Comparison of ENCODE assay signal across 9 cellular contexts in the genomic region with DNA sequence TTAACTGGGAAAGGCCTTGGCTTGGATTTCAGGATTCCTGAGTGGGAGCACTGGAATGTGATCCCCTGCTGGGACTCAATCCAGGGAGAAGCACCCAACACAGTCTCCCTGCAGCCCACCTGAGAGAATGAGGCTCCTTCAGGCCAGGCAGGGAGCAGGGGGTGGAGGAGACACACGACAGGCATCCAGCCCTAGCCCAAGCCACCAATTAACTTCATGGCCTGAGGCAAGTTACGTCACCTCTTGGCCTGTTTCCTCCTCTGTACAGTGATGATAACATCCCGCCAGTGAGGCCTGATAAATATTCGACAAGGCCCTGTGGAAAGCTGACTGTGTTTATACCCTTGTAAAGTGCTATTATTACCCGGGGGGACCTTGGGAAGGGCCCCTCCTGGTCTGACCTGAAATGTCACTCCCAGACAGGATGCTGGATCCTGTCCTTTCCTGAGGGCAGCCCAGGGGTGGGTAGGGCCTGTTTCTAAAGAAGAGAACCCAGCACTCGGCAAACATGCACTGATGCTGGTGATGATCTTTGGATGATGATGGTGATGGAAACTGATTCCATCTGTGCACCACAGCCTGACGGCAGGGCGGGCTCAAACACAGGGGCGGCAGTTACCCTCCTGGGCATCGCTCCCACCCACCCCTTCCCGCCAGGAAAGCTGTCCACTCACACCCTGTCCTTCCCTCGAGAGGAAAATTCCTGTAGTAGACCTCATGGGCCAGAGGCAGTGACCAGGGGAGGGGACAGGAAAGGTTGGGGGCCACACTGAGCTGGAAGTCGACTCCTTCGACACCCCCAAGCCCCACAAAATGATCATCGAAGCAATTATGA. TPM values are rescaled to one million over a fixed set of nuclear protein-coding genes. Genes with fewer than 3 reads are reported as not detected.
DNase-seq lines count a peak whose midpoint lies in the region; ATAC-seq, FAIRE-seq and TF ChIP-seq lines count a peak whose summit lies in the region.
"Had no signal": no experiment of that assay in that cellular context is flagged by ENCODE, and none has a peak within 500 bp of the region (broad histone marks: within the 10 kb centered on the region; RNA-seq: fewer than 3 reads in every experiment).

No MANE protein-coding gene starts in this region.

- H3K27ac Mint-ChIP-seq in Caco-2 (ENCODE audit: unreplicated experiment): peak overlapping the region; percentile 30
- no peak overlapping the region for H3K27ac Mint-ChIP-seq in endodermal cell
- H3K27ac Mint-ChIP-seq in neural crest cell (ENCODE audit: unreplicated experiment): peak overlapping the region; percentile 57
- H3K27ac Mint-ChIP-seq: dendritic cell treated with granulocyte-macrophage colony-stimulating factor and Interleukin-4, amounts not matched to agents 40 ng/mL and 50 ng/mL, for 4 days had no signal

- ATAC-seq in GM18520 (IDR thresholded peaks at IDR 0.05; ENCODE audit: unreplicated experiment) (no peak), HG03196 (IDR thresholded peaks at IDR 0.05; ENCODE audit: unreplicated experiment) (no peak)

- H3K9me3 Mint-ChIP-seq in Caco-2 (ENCODE audit: unreplicated experiment) (no peaks in the 10 kb centered on the region), endodermal cell (no peaks in the 10 kb centered on the region), neural crest cell (no peaks in the 10 kb centered on the region)
- H3K9me3 Mint-ChIP-seq: dendritic cell treated with granulocyte-macrophage colony-stimulating factor and Interleukin-4, amounts not matched to agents 40 ng/mL and 50 ng/mL, for 4 days had no signal

- H3K27me3 ChIP-seq in Caco-2 (replicated peaks; ENCODE audit: control insufficient read depth, insufficient read depth, low read length) (no peaks in the 10 kb centered on the region), endodermal cell (ENCODE audit: control insufficient read depth, insufficient read depth, low read length, poor library complexity, severe bottlenecking) (no peaks in the 10 kb centered on the region)

- H3K9ac ChIP-seq in endodermal cell (ENCODE audit: extremely low read depth, low read length, poor library complexity, severe bottlenecking): no peak overlapping the region

- H3K36me3 Mint-ChIP-seq in Caco-2 (ENCODE audit: insufficient read depth, unreplicated experiment) (peaks cover 14% of the 10 kb centered on the region), endodermal cell (ENCODE audit: low read depth) (peaks cover 14% of the 10 kb centered on the region), neural crest cell (ENCODE audit: low read depth) (no peaks in the 10 kb centered on the region)

- peaks cover 2% of the 10 kb centered on the region; the same call in 1 of the 2 replicates for H3K36me3 ChIP-seq in Caco-2 (ENCODE audit: control insufficient read depth, insufficient read depth, low read length)
- H3K36me3 ChIP-seq in endodermal cell (ENCODE audit: control insufficient read depth, insufficient read depth, low read length): peaks cover 8% of the 10 kb centered on the region

- no peak for TF ChIP-seq CTCF in Caco-2 (IDR thresholded peaks at IDR 0.05; ENCODE audit: insufficient read depth in 1 of 2, low read depth in 1 of 2, low read length in 1 of 2, severe bottlenecking in 1 of 2, unreplicated experiment in 1 of 2)
- no peak for TF ChIP-seq CTCF in endodermal cell (conservative IDR thresholded peaks at IDR 0.05)
- no peak for TF ChIP-seq CTCF in neural crest cell (conservative IDR thresholded peaks at IDR 0.05)

- H3K4me1 Mint-ChIP-seq in Caco-2 (ENCODE audit: low read depth, unreplicated experiment) (peaks cover 6% of the 10 kb centered on the region), endodermal cell (no peaks in the 10 kb centered on the region), neural crest cell (peaks cover 18% of the 10 kb centered on the region)

- H3K9me3 ChIP-seq in Caco-2 (no peaks in the 10 kb centered on the region), endodermal cell (ENCODE audit: control insufficient read depth, low read length) (no peaks in the 10 kb centered on the region)

- H3K4me1 ChIP-seq in Caco-2: peaks cover 32% of the 10 kb centered on the region
- peaks cover 3% of the 10 kb centered on the region for H3K4me1 ChIP-seq in endodermal cell (ENCODE audit: control insufficient read depth, insufficient read depth, low read length)

- CTCF ChIA-PET in Caco-2 (lab: Charles Lee): interaction anchor here (0.6 to 1.8 kb wide), 3 partner anchors 32 to 1984 kb away, joined by 3 to 5 read pairs (median 3); a partner anchor contains a TSS

- no peaks in the 10 kb centered on the region for H3K27me3 Mint-ChIP-seq in Caco-2 (ENCODE audit: insufficient read depth, unreplicated experiment)
- no peaks in the 10 kb centered on the region for H3K27me3 Mint-ChIP-seq in endodermal cell (ENCODE audit: insufficient read depth)
- H3K27me3 Mint-ChIP-seq in neural crest cell (ENCODE audit: low read depth): peaks cover 2% of the 10 kb centered on the region
- H3K27me3 Mint-ChIP-seq: dendritic cell treated with granulocyte-macrophage colony-stimulating factor and Interleukin-4, amounts not matched to agents 40 ng/mL and 50 ng/mL, for 4 days had no signal

- no TSS peak for BruUV-seq in Caco-2 (replicated peaks; lab: Mats Ljungman, UMichigan)

- POLR2A ChIA-PET in Caco-2 (lab: Charles Lee): interaction anchor here (0.5 kb wide), 1 partner anchor 18 kb away, joined by 6 read pairs; no protein-coding TSS in a partner anchor

- FAIRE-seq in RCC 7860 (lab: Jason Lieb, UNC): no peak

- DNase-seq in Caco-2: peak; percentile 82 to 87
- peak; percentile 82 for DNase-seq in NCI-H146 treated with DMSO at 0.1 percent for 48 hours (lab: John Stamatoyannopoulos, UW; ENCODE audit: unreplicated experiment)
- DNase-seq in endodermal cell: peak; percentile 44
- peak; percentile 16 for DNase-seq in neural crest cell (ENCODE audit: low read depth, low spot score)
- no peak for DNase-seq in NK-92 treated with Interleukin-12 subunit alpha and Interleukin-12 subunit beta, amount 100 ng/mL, for 24 hours (lab: John Stamatoyannopoulos, UW)
- no peak for DNase-seq in RCC 7860 (ENCODE audit: low spot score)

- H3K27ac ChIP-seq in endodermal cell (ENCODE audit: low read depth, low read length): peak overlapping the region; percentile 24

- no peak overlapping the region for H3K4me3 Mint-ChIP-seq in Caco-2 (ENCODE audit: unreplicated experiment)
- H3K4me3 Mint-ChIP-seq in endodermal cell: no peak overlapping the region
- H3K4me3 Mint-ChIP-seq in neural crest cell: no peak overlapping the region
- H3K4me3 Mint-ChIP-seq: dendritic cell treated with granulocyte-macrophage colony-stimulating factor and Interleukin-4, amounts not matched to agents 40 ng/mL and 50 ng/mL, for 4 days had no signal

- intact Hi-C loops in Caco-2 (cut with micrococcal nuclease; ENCODE audit: unreplicated experiment): no loop called here

- H3K4me3 ChIP-seq in Caco-2 (ENCODE audit: low read depth, low read length): no peak overlapping the region
- no peak overlapping the region for H3K4me3 ChIP-seq in endodermal cell (ENCODE audit: low read length)

- 90 to 94% methylated on average over 8 to 15 of the region's 15 CpGs for WGBS in endodermal cell (ENCODE audit: insufficient coverage in 1 of 2, insufficient read length in 1 of 2), 2 experiments

RNA-seq across cellular contexts. Expression of a gene that starts 12.4 kb away (rescaled TPM):
- total RNA-seq in Caco-2 (2022): 4.1 and 4.3 TPM in 2 replicates
- total RNA-seq in endodermal cell: 10 to 100 TPM in 1 of 2 donors, 1 to 10 TPM in 1; 7.5 to 12.0 TPM
- polyA plus RNA-seq in endodermal cell (2013, experiment 1 of 2): 8.3 TPM
- 9.7 TPM for polyA plus RNA-seq in endodermal cell (2013, experiment 2 of 2)
- 6.8 and 7.1 TPM in 2 replicates for total RNA-seq in neural crest cell

RNA-seq across cellular contexts. Expression of a gene that starts 13.3 kb away (rescaled TPM):
- total RNA-seq in Caco-2 (2022) (1.8 and 2.8 TPM in 2 replicates), endodermal cell (1 to 10 TPM; 2.6 to 3.6 TPM), neural crest cell (2.9 and 4.1 TPM in 2 replicates)
- polyA plus RNA-seq in endodermal cell (2013, experiment 1 of 2): 0.71 TPM
- not detected for polyA plus RNA-seq in endodermal cell (2013, experiment 2 of 2)

RNA-seq across cellular contexts. Expression of a gene that starts 20.1 kb away (rescaled TPM):
- total RNA-seq in Caco-2 (2022): 8.9 and 12.2 TPM in 2 replicates
- total RNA-seq in endodermal cell: not detected
- not detected for polyA plus RNA-seq in endodermal cell (2013, experiment 1 of 2)
- not detected for polyA plus RNA-seq in endodermal cell (2013, experiment 2 of 2)
- total RNA-seq in neural crest cell: not detected in 2 replicates

RNA-seq across cellular contexts. Expression of a gene that starts 20.2 kb away (rescaled TPM):
- total RNA-seq in Caco-2 (2022) (224 and 260 TPM in 2 replicates), endodermal cell (100 to 1,000 TPM; 207 to 212 TPM), neural crest cell (248 and 249 TPM in 2 replicates)
- polyA plus RNA-seq in endodermal cell (2013, experiment 1 of 2): 298 TPM
- polyA plus RNA-seq in endodermal cell (2013, experiment 2 of 2): 256 TPM

RNA-seq across cellular contexts. Expression of a gene that starts 31.9 kb away (rescaled TPM):
- 3.8 and 3.9 TPM in 2 replicates for total RNA-seq in Caco-2 (2022)
- total RNA-seq in endodermal cell: under 1 TPM in 1 of 2 donors, not detected in 1; 0.24 TPM
- polyA plus RNA-seq in endodermal cell (2013, experiment 1 of 2): 1.2 TPM
- 0.99 TPM for polyA plus RNA-seq in endodermal cell (2013, experiment 2 of 2)
- total RNA-seq in neural crest cell: 1.1 and 1.3 TPM in 2 replicates

Comparison
In these comparisons a context has a peak if more than half of its experiments do, and no peak if none do; other contexts are left out.
1. DNase-seq: peak in Caco-2 (2 of 2), NCI-H146 treated with DMSO at 0.1 percent for 48 hours (single experiment), endodermal cell (single experiment) and neural crest cell (single experiment); none in NK-92 treated with Interleukin-12 subunit alpha and Interleukin-12 subunit beta, amount 100 ng/mL, for 24 hours (single experiment) and RCC 7860 (single experiment).